10 cellular contexts compared by ENCODE assay signal in the genomic region with DNA sequence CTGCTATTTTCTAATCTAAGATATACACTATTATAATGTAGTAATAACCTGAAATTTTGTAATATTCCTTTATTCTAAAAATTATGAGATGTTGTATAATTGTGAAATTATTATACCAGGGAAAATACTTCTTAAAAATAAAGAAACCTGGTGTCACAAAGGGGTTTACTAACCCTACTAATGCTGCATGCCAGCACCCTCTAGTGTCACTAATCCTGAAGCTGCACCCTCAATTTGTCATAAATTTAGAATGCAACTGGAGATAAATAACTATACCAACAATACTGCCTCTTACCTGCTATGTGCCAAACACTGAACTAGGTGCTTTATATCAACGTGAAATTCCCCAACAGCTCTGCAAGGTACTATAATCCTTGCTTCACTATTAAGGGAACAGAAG. TPM values are rescaled to one million over a fixed set of nuclear protein-coding genes. Genes with fewer than 3 reads are reported as not detected.
DNase-seq lines count a peak whose midpoint lies in the region; ATAC-seq and TF ChIP-seq lines count a peak whose summit lies in the region.
"Had no signal": no experiment of that assay in that cellular context is flagged by ENCODE, and none has a peak within 500 bp of the region (broad histone marks: within the 10 kb centered on the region; RNA-seq: fewer than 3 reads in every experiment).

No MANE protein-coding gene starts in this region.

- H3K27me3 ChIP-seq in PC-9 (ENCODE audit: insufficient read depth, low read depth) (no peaks in the 10 kb centered on the region), fibroblast of lung (ENCODE audit: control insufficient read depth, insufficient read depth, low read length) (no peaks in the 10 kb centered on the region), upper lobe of right lung (no peaks in the 10 kb centered on the region)

- H3K36me3 ChIP-seq in PC-9 (ENCODE audit: low read depth) (0 out of 2 replicates have a peak, but pooled peaks cover 3% of the 10 kb centered on the region), fibroblast of lung (ENCODE audit: control insufficient read depth, insufficient read depth, low read length) (no peaks in the 10 kb centered on the region), upper lobe of right lung (peaks cover 64% of the 10 kb centered on the region)

- intact Hi-C loops in PC-9 (cut with micrococcal nuclease; ENCODE audit: unreplicated experiment) (no loop called here), upper lobe of right lung (cut with DNase I) (no loop called here)

- no peaks in the 10 kb centered on the region for H3K9me2 ChIP-seq in PC-9 (ENCODE audit: insufficient read depth)

- no peak overlapping the region for H3K4me3 ChIP-seq in PC-9
- H3K4me3 ChIP-seq in fibroblast of lung (replicated peaks in 1 of 4; ENCODE audit: control extremely low read depth in 1 of 4, insufficient read depth in 1 of 4, low read depth in 3 of 4, low read length in 4 of 4) = no peak overlapping the region
- no peak overlapping the region for H3K4me3 ChIP-seq in upper lobe of right lung

- TF ChIP-seq CTCF in PC-9 (conservative IDR thresholded peaks at IDR 0.05) (peak; percentile 45; the same call in 1 of the 2 replicates), fibroblast of lung (conservative IDR thresholded peaks at IDR 0.05 in 1 of 2, IDR thresholded peaks at IDR 0.05 in 1 of 2; ENCODE audit: low read depth in 1 of 2, low read length in 2 of 2) (peak; percentile 12 to 37), upper lobe of right lung (IDR thresholded peaks at IDR 0.05) (peak; percentile 31)

- H3K9ac ChIP-seq in fibroblast of lung (ENCODE audit: insufficient read depth, low read length) = no peak overlapping the region

- H3K9me3 Mint-ChIP-seq in activated naive CD4-positive, alpha-beta T cell treated with anti-CD3 and anti-CD28 coated beads, Interleukin-2, amount 10 ng/mL, durations not matched to agents 7 days and 5 days = no peaks in the 10 kb centered on the region

- BruUV-seq in PC-9 (replicated peaks; lab: Mats Ljungman, UMichigan) = no TSS peak

- no peak overlapping the region for H3K4me2 ChIP-seq in PC-9
- no peak overlapping the region for H3K4me2 ChIP-seq in fibroblast of lung (ENCODE audit: extremely low read depth, insufficient read depth, low read length)

- no peak for ATAC-seq in upper lobe of right lung
- ATAC-seq in GM21360 (IDR thresholded peaks at IDR 0.05; ENCODE audit: unreplicated experiment) = no peak
- ATAC-seq in GM18873 (IDR thresholded peaks at IDR 0.05; ENCODE audit: low FRiP score, unreplicated experiment) = no peak

- POLR2A ChIA-PET in PC-9 (lab: Charles Lee; ENCODE audit: unreplicated experiment) = no interaction called here

- H2AFZ ChIP-seq in PC-9 = no peak overlapping the region
- H2AFZ ChIP-seq in fibroblast of lung (ENCODE audit: low read length) = no peak overlapping the region

- H3K4me1 Mint-ChIP-seq in activated naive CD4-positive, alpha-beta T cell treated with anti-CD3 and anti-CD28 coated beads, Interleukin-2, amount 10 ng/mL, durations not matched to agents 7 days and 5 days = no peaks in the 10 kb centered on the region

- no peaks in the 10 kb centered on the region for H3K4me1 ChIP-seq in PC-9 (replicated peaks; ENCODE audit: insufficient read depth)
- H3K4me1 ChIP-seq in fibroblast of lung (ENCODE audit: control insufficient read depth, extremely low read depth, insufficient read depth, low read length) = no peaks in the 10 kb centered on the region
- no peaks in the 10 kb centered on the region for H3K4me1 ChIP-seq in upper lobe of right lung

- H3F3A ChIP-seq in PC-9 (ENCODE audit: insufficient read depth, low read depth) = no peaks in the 10 kb centered on the region

- peaks cover 22% of the 10 kb centered on the region for H3K36me3 Mint-ChIP-seq in activated naive CD4-positive, alpha-beta T cell treated with anti-CD3 and anti-CD28 coated beads, Interleukin-2, amount 10 ng/mL, durations not matched to agents 7 days and 5 days

- no peaks in the 10 kb centered on the region for H3K79me2 ChIP-seq in PC-9 (ENCODE audit: low read depth)
- H3K79me2 ChIP-seq in fibroblast of lung (ENCODE audit: control insufficient read depth, insufficient read depth, low read length) = peaks cover 2% of the 10 kb centered on the region

- H4K20me1 ChIP-seq in PC-9 (ENCODE audit: insufficient read depth) = no peaks in the 10 kb centered on the region; the same call in 1 of the 2 replicates
- H4K20me1 ChIP-seq in fibroblast of lung (ENCODE audit: control insufficient read depth, extremely low read depth, insufficient read depth, low read length) = peaks cover 2% of the 10 kb centered on the region

- H3K9me3 ChIP-seq in PC-9 (ENCODE audit: insufficient read depth, low read depth) = no peaks in the 10 kb centered on the region
- no peaks in the 10 kb centered on the region for H3K9me3 ChIP-seq in fibroblast of lung (ENCODE audit: control insufficient read depth, insufficient read depth, low read depth, low read length)
- no peaks in the 10 kb centered on the region for H3K9me3 ChIP-seq in upper lobe of right lung

- CTCF ChIA-PET in activated naive CD4-positive, alpha-beta T cell treated with anti-CD3 and anti-CD28 coated beads, Interleukin-2, amount 10 ng/mL, durations not matched to agents 7 days and 5 days (lab: Charles Lee) = interaction anchor here (1.4 to 2.2 kb wide), 2 partner anchors 42 to 181 kb away, joined by 4 to 8 read pairs; a partner anchor contains a TSS
- CTCF ChIA-PET in PC-9 (lab: Charles Lee) = interaction anchor here (0.5 kb wide), 1 partner anchor 175 kb away, joined by 15 read pairs; no protein-coding TSS in a partner anchor

- H3K27ac Mint-ChIP-seq in activated naive CD4-positive, alpha-beta T cell treated with anti-CD3 and anti-CD28 coated beads, Interleukin-2, amount 10 ng/mL, durations not matched to agents 7 days and 5 days = no peak overlapping the region

- H3K27ac ChIP-seq in PC-9 (no peak overlapping the region), fibroblast of lung (ENCODE audit: insufficient read depth, low read length) (no peak overlapping the region), upper lobe of right lung (no peak overlapping the region)

- no peaks in the 10 kb centered on the region for H3K27me3 Mint-ChIP-seq in activated naive CD4-positive, alpha-beta T cell treated with anti-CD3 and anti-CD28 coated beads, Interleukin-2, amount 10 ng/mL, durations not matched to agents 7 days and 5 days

- no peak overlapping the region for H3K4me3 Mint-ChIP-seq in activated naive CD4-positive, alpha-beta T cell treated with anti-CD3 and anti-CD28 coated beads, Interleukin-2, amount 10 ng/mL, durations not matched to agents 7 days and 5 days

- peak; percentile 24 for DNase-seq in activated naive CD4-positive, alpha-beta T cell treated with anti-CD3 and anti-CD28 coated beads, Interleukin-2, amount 10 ng/mL, durations not matched to agents 7 days and 5 days
- no peak for DNase-seq in activated naive CD4-positive, alpha-beta T cell treated with Interleukin-2 at 50 U/mL for 16 hours
- no peak for DNase-seq in PC-9
- peak; percentile 7 to 19 for DNase-seq in fibroblast of lung (ENCODE audit: low read depth in 2 of 2)
- DNase-seq in upper lobe of right lung = no peak
- DNase-seq in activated effector memory CD4-positive, alpha-beta T cell treated with anti-CD3 and anti-CD28 coated beads, Interleukin-2, amount 50 U/mL, for 16 hours = no peak
- DNase-seq: NCI-H226; stimulated activated CD4-positive, alpha-beta T cell treated with anti-CD3 and anti-CD28 coated beads, Interleukin-4, amount 100 ng/mL, for 1 hour had no signal

RNA-seq across cellular contexts. Expression of a gene that starts 30.8 kb away (rescaled TPM):
- total RNA-seq in PC-9 (2021) (72.6 and 75.2 TPM in 2 replicates), fibroblast of lung (92.7 and 103 TPM in 2 replicates), upper lobe of right lung (123 TPM)
- 73.4 and 107 TPM in 2 replicates for polyA plus RNA-seq in fibroblast of lung
- polyA plus RNA-seq in fibroblast of lung (2012) = 68.3 and 96.6 TPM in 2 replicates
- 11.1 and 14.4 TPM in 2 replicates for polyA minus RNA-seq in fibroblast of lung (ENCODE audit: low replicate concordance)

RNA-seq across cellular contexts. Expression of a gene that starts 42.3 kb away (rescaled TPM):
- total RNA-seq in PC-9 (2021) (0.15 TPM in 1 of 2 replicates, not detected in the other), fibroblast of lung (0.17 and 0.26 TPM in 2 replicates), upper lobe of right lung (not detected)
- polyA plus RNA-seq in fibroblast of lung = 0.01 and 0.05 TPM in 2 replicates
- 0.02 TPM in 1 of 2 replicates, not detected in the other for polyA plus RNA-seq in fibroblast of lung (2012)
- polyA minus RNA-seq in fibroblast of lung (ENCODE audit: low replicate concordance) = not detected in 2 replicates

Comparison
In these comparisons a context has a peak if more than half of its experiments do, and no peak if none do; other contexts are left out.
1. DNase-seq: peak in activated naive CD4-positive, alpha-beta T cell treated with anti-CD3 and anti-CD28 coated beads, Interleukin-2, amount 10 ng/mL, durations not matched to agents 7 days and 5 days (single experiment) and fibroblast of lung (2 of 2); none in activated naive CD4-positive, alpha-beta T cell treated with Interleukin-2 at 50 U/mL for 16 hours (single experiment), PC-9 (0 of 2), upper lobe of right lung (single experiment) and activated effector memory CD4-positive, alpha-beta T cell treated with anti-CD3 and anti-CD28 coated beads, Interleukin-2, amount 50 U/mL, for 16 hours (single experiment).
2. Peak in every context shown above with its lines, with median percentiles within 50 percentile points of each other: CTCF ChIP-seq.